Comparison of ENCODE assay signal across 2 cellular contexts in the genomic region with DNA sequence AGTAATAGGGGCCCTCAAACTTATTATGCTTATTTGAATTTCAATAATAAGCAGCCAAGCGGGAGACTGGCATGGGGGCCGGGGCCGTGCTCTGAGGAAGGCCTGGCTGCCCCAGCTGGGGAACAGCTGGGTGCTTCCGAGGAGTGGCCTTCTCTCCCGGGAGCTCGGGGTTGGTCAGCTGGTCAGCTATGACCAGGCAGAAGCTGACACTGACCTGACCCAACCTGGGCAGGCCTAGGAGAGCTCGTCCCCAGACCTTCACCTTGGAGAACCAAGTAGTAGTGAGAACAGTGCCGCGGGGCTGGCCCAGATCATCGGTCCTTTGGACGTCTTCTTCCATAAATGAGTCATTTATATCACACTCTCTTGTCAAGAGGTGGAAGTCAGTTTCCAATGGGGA.
TF ChIP-seq lines count a peak whose summit lies in the region.

No MANE protein-coding gene starts in this region.

TF ChIP-seq in WTC11, 78 proteins besides CTCF, POLR2A, EP300 and RAD21:
- TF ChIP-seq HMGA2 (CRISPR knock-in tag; IDR thresholded peaks at IDR 0.05) (no peak), FOXK1 (CRISPR knock-in tag; IDR thresholded peaks at IDR 0.05) (no peak), PREB (CRISPR knock-in tag; IDR thresholded peaks at IDR 0.05; ENCODE audit: borderline replicate concordance) (no peak)

TF ChIP-seq in endothelial cell of umbilical vein, 7 proteins besides CTCF, POLR2A, EP300 and RAD21:
- no peak for TF ChIP-seq MYC (IDR thresholded peaks at IDR 0.05; ENCODE audit: low read depth, low read length)
- TF ChIP-seq MAX (IDR thresholded peaks at IDR 0.05; ENCODE audit: insufficient read depth, insufficient read length) = no peak
- no peak for TF ChIP-seq GATA2 (IDR thresholded peaks at IDR 0.05; ENCODE audit: insufficient read depth, insufficient read length, low read depth, low read length)
- no peak for TF ChIP-seq EZH2 (IDR thresholded peaks at IDR 0.05; ENCODE audit: borderline replicate concordance, low read depth, low read length, severe bottlenecking)
- no peak for TF ChIP-seq FOS (IDR thresholded peaks at IDR 0.05; ENCODE audit: borderline replicate concordance, insufficient read depth, low read length)
- no peak for TF ChIP-seq POLR2AphosphoS5 (IDR thresholded peaks at IDR 0.05; ENCODE audit: insufficient read depth, low read depth, low read length)
- no peak for TF ChIP-seq JUN (IDR thresholded peaks at IDR 0.05; ENCODE audit: borderline replicate concordance, insufficient read depth, insufficient read length, low read depth)
